ENCODE assay signal across 1 cellular context in genomic region chr2:61017003-61017555, GRCh38.
TF ChIP-seq lines count a peak whose summit lies in the region.

No MANE protein-coding gene starts in this region.

TF ChIP-seq in HepG2, 621 proteins besides CTCF, POLR2A, EP300 and RAD21 (continues in another document):
- TF ChIP-seq NFAT5 (CRISPR knock-in tag; IDR thresholded peaks at IDR 0.05) (no peak; the same call in 1 of the 2 replicates), MTA1 (CRISPR knock-in tag; IDR thresholded peaks at IDR 0.05; ENCODE audit: borderline replicate concordance) (peak; percentile 36; the same call in 1 of the 2 replicates), ZNF225 (CRISPR knock-in tag; IDR thresholded peaks at IDR 0.05) (0 out of 2 replicates have a peak, but pooled peaks have one; percentile 17), BRF2 (CRISPR knock-in tag; IDR thresholded peaks at IDR 0.05) (0 out of 2 replicates have a peak, but pooled peaks have one; percentile 17), KDM2A (CRISPR knock-in tag; IDR thresholded peaks at IDR 0.05; ENCODE audit: borderline replicate concordance, low read depth) (peak; percentile 85), PHF21A (CRISPR knock-in tag; IDR thresholded peaks at IDR 0.05) (peak; percentile 89), GPN1 (CRISPR knock-in tag; IDR thresholded peaks at IDR 0.05; ENCODE audit: borderline replicate concordance) (no peak), SP1 (IDR thresholded peaks at IDR 0.05) (no peak), SP1 (CRISPR knock-in tag; IDR thresholded peaks at IDR 0.05) (peak; percentile 58), ZNF329 (CRISPR knock-in tag; IDR thresholded peaks at IDR 0.05; ENCODE audit: low read depth) (no peak; the same call in 1 of the 2 replicates), MBD4 (IDR thresholded peaks at IDR 0.05; ENCODE audit: borderline replicate concordance, low read length) (peak; percentile 87; the same call in 1 of the 2 replicates), MXI1 (IDR thresholded peaks at IDR 0.05; ENCODE audit: borderline replicate concordance, low read depth, low read length) (no peak), PREB (CRISPR knock-in tag; IDR thresholded peaks at IDR 0.05) (no peak), TAF15 (IDR thresholded peaks at IDR 0.05; ENCODE audit: low read depth, low read length, poor library complexity, severe bottlenecking) (no peak), ZIK1 (CRISPR knock-in tag; IDR thresholded peaks at IDR 0.05; ENCODE audit: borderline replicate concordance, low read depth) (no peak), THRA (CRISPR knock-in tag; IDR thresholded peaks at IDR 0.05; ENCODE audit: borderline replicate concordance) (no peak), NR2F1 (CRISPR knock-in tag; IDR thresholded peaks at IDR 0.05) (no peak; a peak in 1 of 4 replicates), ZNF547 (CRISPR knock-in tag; IDR thresholded peaks at IDR 0.05) (no peak; the same call in 1 of the 2 replicates), IRF9 (CRISPR knock-in tag; IDR thresholded peaks at IDR 0.05; ENCODE audit: borderline replicate concordance) (no peak), SMAD3 (CRISPR knock-in tag; IDR thresholded peaks at IDR 0.05) (peak; percentile 95), ZNF142 (CRISPR knock-in tag; IDR thresholded peaks at IDR 0.05) (0 out of 2 replicates have a peak, but pooled peaks have one; percentile 17), TEAD3 (CRISPR knock-in tag; optimal IDR thresholded peaks at IDR 0.05; ENCODE audit: borderline replicate concordance) (no peak), ZNF207 (IDR thresholded peaks at IDR 0.05; ENCODE audit: borderline replicate concordance) (no peak), ZNF792 (CRISPR knock-in tag; IDR thresholded peaks at IDR 0.05) (0 out of 2 replicates have a peak, but pooled peaks have one; percentile 16), ZNF607 (CRISPR knock-in tag; IDR thresholded peaks at IDR 0.05; ENCODE audit: borderline replicate concordance) (no peak; the same call in 1 of the 2 replicates), CAMTA2 (CRISPR knock-in tag; IDR thresholded peaks at IDR 0.05; ENCODE audit: borderline replicate concordance) (peak; percentile 53), MAFG (CRISPR knock-in tag; IDR thresholded peaks at IDR 0.05) (no peak), PPARG (CRISPR knock-in tag; conservative IDR thresholded peaks at IDR 0.05) (peak; percentile 89), HIVEP1 (CRISPR knock-in tag; IDR thresholded peaks at IDR 0.05) (no peak), AHR (CRISPR knock-in tag; IDR thresholded peaks at IDR 0.05) (peak; percentile 62; the same call in 1 of the 2 replicates), CENPX (CRISPR knock-in tag; IDR thresholded peaks at IDR 0.05) (no peak), ETS1 (CRISPR knock-in tag; IDR thresholded peaks at IDR 0.05) (no peak), ETV5 (CRISPR knock-in tag; IDR thresholded peaks at IDR 0.05; ENCODE audit: borderline replicate concordance) (no peak; the same call in 1 of the 2 replicates), SKI (IDR thresholded peaks at IDR 0.05; ENCODE audit: partially characterized antibody) (peak; percentile 50), ZSCAN22 (CRISPR knock-in tag; IDR thresholded peaks at IDR 0.05) (no peak; the same call in 1 of the 2 replicates), ZBTB2 (CRISPR knock-in tag; IDR thresholded peaks at IDR 0.05; ENCODE audit: low read depth) (no peak; the same call in 1 of the 2 replicates), BRD4 (CRISPR knock-in tag; IDR thresholded peaks at IDR 0.05) (peak; percentile 95), RXRA (CRISPR knock-in tag; IDR thresholded peaks at IDR 0.05) (peak; percentile 33; the same call in 1 of the 2 replicates), ERF (CRISPR knock-in tag; IDR thresholded peaks at IDR 0.05) (0 out of 2 replicates have a peak, but pooled peaks have one; percentile 41), TMF1 (CRISPR knock-in tag; IDR thresholded peaks at IDR 0.05; ENCODE audit: low read depth) (peak; percentile 50; the same call in 1 of the 2 replicates), ZNF138 (CRISPR knock-in tag; IDR thresholded peaks at IDR 0.05; ENCODE audit: low read depth) (no peak)
